16 cellular contexts compared by ENCODE assay signal in genomic region chr11:113470233-113470632, GRCh38. TPM values are rescaled to one million over a fixed set of nuclear protein-coding genes. Genes with fewer than 3 reads are reported as not detected.
"Had no signal": no experiment of that assay in that cellular context is flagged by ENCODE, and none has a peak within 500 bp of the region (broad histone marks: within the 10 kb centered on the region; RNA-seq: fewer than 3 reads in every experiment).

No MANE protein-coding gene starts in this region.

- H3K4me1 Mint-ChIP-seq: activated CD4-positive, alpha-beta T cell treated with anti-CD3 and anti-CD28 coated beads, Interleukin-2, amount 10 ng/mL, durations not matched to agents 24 days and 14 days; memory B cell had no signal

- ATAC-seq: heart right ventricle; natural killer cell treated with Interleukin-12 subunit alpha and Interleukin-12 subunit beta and Interleukin-15 and Interleukin-18, amount 100 ng/mL, for 72 hours; upper lobe of right lung had no signal

- H3K36me3 Mint-ChIP-seq: memory B cell; natural killer cell treated with Interleukin-12 subunit alpha and Interleukin-12 subunit beta and Interleukin-15 and Interleukin-18, amount 100 ng/mL, for 72 hours had no signal

- DNase-seq: activated CD4-positive, alpha-beta T cell treated with anti-CD3 and anti-CD28 coated beads, Interleukin-2, amount 10 ng/mL, durations not matched to agents 24 days and 14 days; activated naive CD4-positive, alpha-beta T cell treated with Interleukin-2 at 50 U/mL for 16 hours; foreskin melanocyte; heart right ventricle; kidney; left ventricle myocardium inferior; stimulated activated CD4-positive, alpha-beta T cell treated with anti-CD3 and anti-CD28 coated beads, Interleukin-2, amount 100 ng/mL, for 48 hours; stimulated activated naive CD4-positive, alpha-beta T cell treated with Interleukin-2 at 50 U/mL for 16 hours; upper lobe of right lung had no signal

- H3K36me3 ChIP-seq: heart right ventricle, left ventricle myocardium inferior, suprapubic skin, upper lobe of right lung had no signal

- H3K9me3 Mint-ChIP-seq: activated CD4-positive, alpha-beta T cell treated with anti-CD3 and anti-CD28 coated beads, Interleukin-2, amount 10 ng/mL, durations not matched to agents 24 days and 14 days; memory B cell; natural killer cell treated with Interleukin-12 subunit alpha and Interleukin-12 subunit beta and Interleukin-15 and Interleukin-18, amount 100 ng/mL, for 72 hours had no signal

- H3K4me1 ChIP-seq: upper lobe of right lung had no signal

- H3K27ac ChIP-seq: heart right ventricle, left ventricle myocardium inferior, suprapubic skin, upper lobe of right lung, VCaP had no signal

- H3K4me3 Mint-ChIP-seq: activated CD4-positive, alpha-beta T cell treated with anti-CD3 and anti-CD28 coated beads, Interleukin-2, amount 10 ng/mL, durations not matched to agents 24 days and 14 days; memory B cell; natural killer cell treated with Interleukin-12 subunit alpha and Interleukin-12 subunit beta and Interleukin-15 and Interleukin-18, amount 100 ng/mL, for 72 hours had no signal

- H3K27ac Mint-ChIP-seq: activated CD4-positive, alpha-beta T cell treated with anti-CD3 and anti-CD28 coated beads, Interleukin-2, amount 10 ng/mL, durations not matched to agents 24 days and 14 days; memory B cell; natural killer cell treated with Interleukin-12 subunit alpha and Interleukin-12 subunit beta and Interleukin-15 and Interleukin-18, amount 100 ng/mL, for 72 hours had no signal

- H3K4me3 ChIP-seq: heart right ventricle, left ventricle myocardium inferior, suprapubic skin, upper lobe of right lung had no signal

- H3K9me3 ChIP-seq: heart right ventricle, left ventricle myocardium inferior, suprapubic skin, upper lobe of right lung had no signal

RNA-seq across cellular contexts. Expression of gene DRD2, which starts 5.0 kb away (rescaled TPM):
- total RNA-seq: activated CD4-positive, alpha-beta T cell treated with anti-CD3 and anti-CD28 coated beads, Interleukin-2, amount 10 ng/mL, durations not matched to agents 24 days and 14 days; astrocyte; endothelial cell of umbilical vein; left ventricle myocardium inferior; natural killer cell treated with Interleukin-12 subunit alpha and Interleukin-12 subunit beta and Interleukin-15 and Interleukin-18, amount 100 ng/mL, for 72 hours; pulmonary artery endothelial cell; upper lobe of right lung had no signal
- polyA plus RNA-seq: endothelial cell of umbilical vein had no signal
